Comparison of ENCODE assay signal across 10 cellular contexts in genomic region chr15:88904257-88904807, GRCh38. TPM values are rescaled to one million over a fixed set of nuclear protein-coding genes. Genes with fewer than 3 reads are reported as not detected.
DNase-seq lines count a peak whose midpoint lies in the region; ATAC-seq and TF ChIP-seq lines count a peak whose summit lies in the region.
"Had no signal": no experiment of that assay in that cellular context is flagged by ENCODE, and none has a peak within 500 bp of the region (broad histone marks: within the 10 kb centered on the region; RNA-seq: fewer than 3 reads in every experiment).

No MANE protein-coding gene starts in this region.

- peak overlapping the region; percentile 42 for H3K4me3 Mint-ChIP-seq in activated naive CD4-positive, alpha-beta T cell treated with anti-CD3 and anti-CD28 coated beads, Interleukin-2, amount 10 ng/mL, durations not matched to agents 7 days and 5 days

- no peak for TF ChIP-seq POLR2A in tibial nerve (IDR thresholded peaks at IDR 0.05)

- CTCF ChIA-PET in activated naive CD4-positive, alpha-beta T cell treated with anti-CD3 and anti-CD28 coated beads, Interleukin-2, amount 10 ng/mL, durations not matched to agents 7 days and 5 days (lab: Charles Lee), result interaction anchor here (0.5 to 4.2 kb wide), 39 partner anchors 9 to 344 kb away, joined by 3 to 66 read pairs (median 5); partner anchors contain the start of genes HAPLN3 and MFGE8

- DNase-seq in activated naive CD4-positive, alpha-beta T cell treated with anti-CD3 and anti-CD28 coated beads, Interleukin-2, amount 10 ng/mL, durations not matched to agents 7 days and 5 days, result no peak
- no peak for DNase-seq in activated naive CD4-positive, alpha-beta T cell treated with anti-CD3 and anti-CD28 coated beads, Interleukin-2, amount 50 U/mL, for 72 hours (ENCODE audit: low spot score in 2 of 2)
- DNase-seq in RWPE2 (ENCODE audit: low spot score) (peak; percentile 61), KBM-7 (no peak), COLO829 (ENCODE audit: low spot score) (no peak), tibial nerve (ENCODE audit: low spot score in 2 of 2) (no peak)

- H3K27me3 Mint-ChIP-seq in activated naive CD4-positive, alpha-beta T cell treated with anti-CD3 and anti-CD28 coated beads, Interleukin-2, amount 10 ng/mL, durations not matched to agents 7 days and 5 days, result no peaks in the 10 kb centered on the region

- H3K4me3 ChIP-seq in RWPE2 (ENCODE audit: severe bottlenecking), result no peak overlapping the region
- no peak overlapping the region for H3K4me3 ChIP-seq in skin epidermis
- no peak overlapping the region for H3K4me3 ChIP-seq in tibial nerve
- H3K4me3 ChIP-seq: BLaER1 treated with 17β-estradiol and CSF1 and Interleukin-3, amounts not matched to agents 10 nM and 100 nM; cardiac muscle cell had no signal

- H3K27ac ChIP-seq in RWPE2 (ENCODE audit: poor library complexity, severe bottlenecking) (no peak overlapping the region), skin epidermis (peak overlapping the region in 12 of 21 experiments; percentile 1 to 84 (median 67)), tibial nerve (peak overlapping the region in 2 of 4 donors; percentile 13 to 71)
- H3K27ac ChIP-seq: BLaER1 treated with 17β-estradiol and CSF1 and Interleukin-3, amounts not matched to agents 10 nM and 100 nM had no signal

- ATAC-seq in activated naive CD4-positive, alpha-beta T cell treated with anti-CD3 and anti-CD28 coated beads, Interleukin-2, amount 50 U/mL, for 72 hours, result no peak
- ATAC-seq in HG02642 (IDR thresholded peaks at IDR 0.05; ENCODE audit: poor library complexity, unreplicated experiment) (peak; percentile 26), RWPE2 (ENCODE audit: low read depth) (peak; percentile 4; the same call in 2 of the 3 replicates)

- peaks cover 30% of the 10 kb centered on the region for H3K36me3 Mint-ChIP-seq in activated naive CD4-positive, alpha-beta T cell treated with anti-CD3 and anti-CD28 coated beads, Interleukin-2, amount 10 ng/mL, durations not matched to agents 7 days and 5 days
- no peaks in the 10 kb centered on the region for H3K36me3 Mint-ChIP-seq in activated naive CD4-positive, alpha-beta T cell treated with anti-CD3 and anti-CD28 coated beads, Interleukin-2, amount 50 U/mL, for 72 hours

- no peaks in the 10 kb centered on the region for H3K27me3 ChIP-seq in RWPE2 (ENCODE audit: insufficient read depth, poor library complexity, severe bottlenecking)
- H3K27me3 ChIP-seq in tibial nerve, result no peaks in the 10 kb centered on the region
- H3K27me3 ChIP-seq: BLaER1 treated with 17β-estradiol and CSF1 and Interleukin-3, amounts not matched to agents 10 nM and 100 nM; cardiac muscle cell had no signal

- peak overlapping the region; percentile 94 for H3K27ac Mint-ChIP-seq in activated naive CD4-positive, alpha-beta T cell treated with anti-CD3 and anti-CD28 coated beads, Interleukin-2, amount 10 ng/mL, durations not matched to agents 7 days and 5 days
- peak overlapping the region in 1 of 2 donors; percentile 74 for H3K27ac Mint-ChIP-seq in activated naive CD4-positive, alpha-beta T cell treated with anti-CD3 and anti-CD28 coated beads, Interleukin-2, amount 50 U/mL, for 72 hours

- no peaks in the 10 kb centered on the region for H3K4me1 ChIP-seq in RWPE2 (ENCODE audit: insufficient read depth, poor library complexity, severe bottlenecking)
- peaks cover 0 to 41% (median 5%) of the 10 kb centered on the region in 4 donors for H3K4me1 ChIP-seq in tibial nerve

- peaks cover 61% of the 10 kb centered on the region for H3K36me3 ChIP-seq in RWPE2 (ENCODE audit: low read depth)
- H3K36me3 ChIP-seq in tibial nerve, result peaks cover 0 to 78% (median 0%) of the 10 kb centered on the region in 3 donors

- H3K4me1 Mint-ChIP-seq in activated naive CD4-positive, alpha-beta T cell treated with anti-CD3 and anti-CD28 coated beads, Interleukin-2, amount 10 ng/mL, durations not matched to agents 7 days and 5 days, result peaks cover 43% of the 10 kb centered on the region

- H3K9me3 ChIP-seq in RWPE2 (ENCODE audit: severe bottlenecking) (no peaks in the 10 kb centered on the region), tibial nerve (no peaks in the 10 kb centered on the region)
- H3K9me3 ChIP-seq: BLaER1 treated with 17β-estradiol and CSF1 and Interleukin-3, amounts not matched to agents 10 nM and 100 nM had no signal

- no peaks in the 10 kb centered on the region for H3K9me3 Mint-ChIP-seq in activated naive CD4-positive, alpha-beta T cell treated with anti-CD3 and anti-CD28 coated beads, Interleukin-2, amount 10 ng/mL, durations not matched to agents 7 days and 5 days
- no peaks in the 10 kb centered on the region for H3K9me3 Mint-ChIP-seq in activated naive CD4-positive, alpha-beta T cell treated with anti-CD3 and anti-CD28 coated beads, Interleukin-2, amount 50 U/mL, for 72 hours

- in situ Hi-C loops in KBM-7 (cut with MboI; ENCODE audit: low pct_unique_long_range_greater_than_20kb, low sequenced_read_pairs), result loop anchor here (10.0 kb wide), 2 partner anchors 100 to 260 kb away; no protein-coding TSS in a partner anchor

- no peak for TF ChIP-seq CTCF in RWPE2 (IDR thresholded peaks at IDR 0.05; ENCODE audit: poor library complexity, severe bottlenecking)
- TF ChIP-seq CTCF in tibial nerve (IDR thresholded peaks at IDR 0.05), result no peak

- no peak for TF ChIP-seq EP300 in tibial nerve (IDR thresholded peaks at IDR 0.05)

- WGBS in tibial nerve, 2 donors, result 45 to 64% methylated on average over 3 of the region's 3 CpGs

RNA-seq across cellular contexts. Expression of gene MFGE8, which starts 8.8 kb away (rescaled TPM):
- 10 to 100 TPM; 27.6 to 91.9 TPM for total RNA-seq in activated naive CD4-positive, alpha-beta T cell treated with anti-CD3 and anti-CD28 coated beads, Interleukin-2, amount 50 U/mL, for 72 hours
- total RNA-seq in tibial nerve, result 100 to 1,000 TPM; 349 to 553 (median 488) TPM

RNA-seq across cellular contexts. Expression of gene HAPLN3, which starts 9.0 kb away (rescaled TPM):
- 10 to 100 TPM; 25.6 to 80.8 TPM for total RNA-seq in activated naive CD4-positive, alpha-beta T cell treated with anti-CD3 and anti-CD28 coated beads, Interleukin-2, amount 50 U/mL, for 72 hours
- total RNA-seq in tibial nerve, result 10 to 100 TPM in 3 of 4 donors, 1 to 10 TPM in 1; 4.4 to 27.3 (median 16.2) TPM

Comparison
In these comparisons a context has a peak if more than half of its experiments do, and no peak if none do; other contexts are left out.
1. ATAC-seq: peak in HG02642 (single experiment) and RWPE2 (single experiment); none in activated naive CD4-positive, alpha-beta T cell treated with anti-CD3 and anti-CD28 coated beads, Interleukin-2, amount 50 U/mL, for 72 hours (0 of 2).